Comparison of ENCODE assay signal across 8 cellular contexts in genomic region chr18:158128-159036, GRCh38. TPM values are rescaled to one million over a fixed set of nuclear protein-coding genes. Genes with fewer than 3 reads are reported as not detected.
A peak's percentile ranks its signal among the peaks of the same experiment; 100 is the strongest.
DNase-seq lines count a peak whose midpoint lies in the region; ATAC-seq and TF ChIP-seq lines count a peak whose summit lies in the region.

USP14 (plus strand) TSS chr18:158557; CDS start chr18:158699, 142 bp downstream.

- peaks cover 21% of the 10 kb centered on the region for H3K4me1 Mint-ChIP-seq in CD14-positive monocyte

- H3K27me3 Mint-ChIP-seq in CD14-positive monocyte (ENCODE audit: low read depth in 3 of 3): peaks cover 0 to 2% (median 1%) of the 10 kb centered on the region in 3 donors

- ATAC-seq in GM19395 (IDR thresholded peaks at IDR 0.05; ENCODE audit: unreplicated experiment): peak; percentile 90
- peak; percentile 78 for ATAC-seq in HG03558 (IDR thresholded peaks at IDR 0.05; ENCODE audit: extremely low read depth, unreplicated experiment)

- peak within 1 kb of the TSS; percentile 94 to 98 for H3K4me3 Mint-ChIP-seq in CD14-positive monocyte

- H3K9me3 Mint-ChIP-seq in CD14-positive monocyte: no peaks in the 10 kb centered on the region

- DNase-seq in CD14-positive monocyte (ENCODE audit: low spot score) (peak; percentile 94), NCI-H748 (lab: John Stamatoyannopoulos, UW; ENCODE audit: unreplicated experiment) (peak; percentile 98), cortex of kidney (lab: John Stamatoyannopoulos, UW) (peak; percentile 52), left kidney (ENCODE audit: low read depth, low spot score) (peak; percentile 99)
- peak; percentile 97 for DNase-seq in activated CD4-positive, alpha-beta T cell treated with anti-CD3 and anti-CD28 coated beads, Interleukin-2, amount 50 U/mL, for 1 hour
- DNase-seq in stimulated activated CD4-positive, alpha-beta T cell treated with anti-CD3 and anti-CD28 coated beads, Interleukin-1b, Interleukin-23, amount 100 ng/mL, for 48 hours: peak; percentile 99

- H3K27ac Mint-ChIP-seq in CD14-positive monocyte: peak within 1 kb of the TSS; percentile 88 to 95 (median 93)

- no peak for TF ChIP-seq CTCF in CD14-positive monocyte (IDR thresholded peaks at IDR 0.05)

- peaks cover 5 to 15% of the 10 kb centered on the region in 2 donors for H3K36me3 Mint-ChIP-seq in CD14-positive monocyte

- intact Hi-C loops in CD14-positive monocyte (cut with micrococcal nuclease): no loop called here

RNA-seq across cellular contexts. Expression of gene USP14, which starts in this region (rescaled TPM):
- 10 to 100 TPM; 17.5 to 22.4 TPM for polyA plus RNA-seq in CD14-positive monocyte

Comparison
In these comparisons a context has a peak if more than half of its experiments do, and no peak if none do; other contexts are left out.
1. Peak in every context shown above with its lines: DNase-seq and ATAC-seq.